Comparison of ENCODE assay signal across 11 cellular contexts in the genomic region with DNA sequence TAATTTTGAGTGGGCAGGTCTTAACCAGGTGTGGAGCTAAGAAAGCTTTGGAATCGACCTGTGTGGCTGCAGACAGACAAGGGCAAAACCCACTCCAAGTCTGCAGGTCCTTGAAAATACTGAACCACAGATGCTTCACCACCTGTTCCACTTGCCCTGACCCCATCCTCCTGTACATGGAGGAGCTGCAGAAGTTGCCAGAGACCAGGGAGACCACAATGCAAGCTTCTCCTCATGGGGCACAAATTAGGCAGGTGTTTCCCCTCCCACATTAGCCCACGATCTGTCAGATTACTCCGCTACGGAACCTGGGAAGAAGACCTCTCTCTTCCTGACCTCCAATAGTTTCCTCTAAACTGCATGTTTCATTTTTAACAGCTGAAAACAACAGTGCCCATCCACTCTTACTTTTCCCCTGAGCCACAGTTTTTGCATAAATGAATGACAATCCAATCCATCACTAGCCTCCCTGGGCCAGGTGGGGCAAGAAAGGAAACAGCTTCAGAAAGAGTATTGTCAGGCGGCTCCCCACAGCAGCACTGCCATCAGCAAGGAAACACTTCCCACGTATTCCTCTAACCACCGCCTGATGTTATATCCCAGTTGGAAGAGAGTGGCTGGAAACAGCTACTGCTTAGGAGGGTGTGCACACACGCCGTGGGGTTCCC.
DNase-seq lines count a peak whose midpoint lies in the region; ATAC-seq and TF ChIP-seq lines count a peak whose summit lies in the region.
"Had no signal": no experiment of that assay in that cellular context is flagged by ENCODE, and none has a peak within 500 bp of the region (broad histone marks: within the 10 kb centered on the region; RNA-seq: fewer than 3 reads in every experiment).

No MANE protein-coding gene starts in this region.

- CTCF ChIA-PET in Panc1 (lab: Charles Lee) = no interaction called here

- H3K4me3 ChIP-seq in HFF-Myc (replicated peaks; ENCODE audit: low read depth, low read length) = peak overlapping the region; percentile 31; the same call in 1 of the 2 replicates
- H3K4me3 ChIP-seq in Panc1 (ENCODE audit: low read depth in 2 of 2, low read length in 2 of 2) = peak overlapping the region; percentile 56 to 83
- peak overlapping the region; percentile 73 for H3K4me3 ChIP-seq in left ventricle myocardium inferior
- peak overlapping the region; percentile 27 for H3K4me3 ChIP-seq in skeletal muscle cell (ENCODE audit: low read depth, low read length)

- TF ChIP-seq CTCF in HFF-Myc (IDR thresholded peaks at IDR 0.05; ENCODE audit: low read depth, low read length, missing control alignments) (no peak), Panc1 (IDR thresholded peaks at IDR 0.05) (no peak), left ventricle myocardium inferior (IDR thresholded peaks at IDR 0.05; ENCODE audit: borderline replicate concordance) (no peak)

- peak overlapping the region; percentile 90 for H3K27ac ChIP-seq in Panc1 (ENCODE audit: low read length)
- peak overlapping the region; percentile 91 for H3K27ac ChIP-seq in left ventricle myocardium inferior (replicated peaks)

- DNase-seq in HFF-Myc (ENCODE audit: extremely low read depth, low read depth) = no peak
- DNase-seq in Panc1 (ENCODE audit: low read depth, low spot score) = no peak
- DNase-seq in left ventricle myocardium inferior = no peak
- DNase-seq in skeletal muscle cell (ENCODE audit: low read depth) = no peak
- no peak for DNase-seq in activated gamma-delta T cell treated with Interleukin-2 at 50 U/mL for 16 hours
- no peak for DNase-seq in AG08396 (ENCODE audit: low spot score)
- DNase-seq in SKM-1 (lab: John Stamatoyannopoulos, UW; ENCODE audit: unreplicated experiment) = no peak
- DNase-seq: activated CD8-positive, alpha-beta memory T cell treated with anti-CD3 and anti-CD28 coated beads, Interleukin-2, amount 50 U/mL, for 48 hours; KG1; left colon had no signal

- H3K27me3 ChIP-seq in Panc1 (ENCODE audit: control insufficient read depth, insufficient read depth, low read length) = no peaks in the 10 kb centered on the region
- no peaks in the 10 kb centered on the region for H3K27me3 ChIP-seq in left ventricle myocardium inferior (ENCODE audit: low read depth)

- POLR2A ChIA-PET in Panc1 (lab: Charles Lee) = no interaction called here

- in situ Hi-C loops in Panc1 (cut with HindIII; ENCODE audit: low pct_unique_long_range_greater_than_20kb, low sequenced_read_pairs) = no loop called here

- H3K36me3 ChIP-seq in Panc1 (ENCODE audit: control insufficient read depth, insufficient read depth, low read length) (no peaks in the 10 kb centered on the region), left ventricle myocardium inferior (no peaks in the 10 kb centered on the region)

- ATAC-seq in Panc1 = peak; percentile 29
- no peak for ATAC-seq in GM19035 (IDR thresholded peaks at IDR 0.05; ENCODE audit: unreplicated experiment)
- ATAC-seq: left colon had no signal

- intact Hi-C loops in Panc1 (cut with micrococcal nuclease; ENCODE audit: unreplicated experiment) = no loop called here
- intact Hi-C loops in left ventricle myocardium inferior (cut with micrococcal nuclease) = no loop called here

- H3K9me3 ChIP-seq in Panc1 (ENCODE audit: control insufficient read depth, insufficient read depth, low read depth, low read length) = peaks cover 4% of the 10 kb centered on the region
- H3K9me3 ChIP-seq in left ventricle myocardium inferior (replicated peaks) = no peaks in the 10 kb centered on the region

- TSS peak; percentile 82 for BruUV-seq in Panc1 (replicated peaks; lab: Mats Ljungman, UMichigan)

- H3K4me1 ChIP-seq in Panc1 (ENCODE audit: control insufficient read depth, insufficient read depth, low read length) = peaks cover 33% of the 10 kb centered on the region
- peaks cover 63% of the 10 kb centered on the region for H3K4me1 ChIP-seq in left ventricle myocardium inferior
